Comparison of ENCODE assay signal across 13 cellular contexts in genomic region chr11:30206249-30206996, GRCh38. TPM values are rescaled to one million over a fixed set of nuclear protein-coding genes. Genes with fewer than 3 reads are reported as not detected.
DNase-seq lines count a peak whose midpoint lies in the region; ATAC-seq and TF ChIP-seq lines count a peak whose summit lies in the region.
"Had no signal": no experiment of that assay in that cellular context is flagged by ENCODE, and none has a peak within 500 bp of the region (broad histone marks: within the 10 kb centered on the region; RNA-seq: fewer than 3 reads in every experiment).

No MANE protein-coding gene starts in this region.

- H2BK12ac ChIP-seq in mesenchymal stem cell (ENCODE audit: low read length in 2 of 2): no peak overlapping the region

- H3K4ac ChIP-seq in mesenchymal stem cell (ENCODE audit: low read depth in 1 of 2, low read length in 2 of 2): no peak overlapping the region

- no peaks in the 10 kb centered on the region for H3K79me1 ChIP-seq in mesenchymal stem cell (replicated peaks; ENCODE audit: low read length, poor library complexity, severe bottlenecking)

- H3K14ac ChIP-seq in mesenchymal stem cell (ENCODE audit: low read length in 2 of 2): no peak overlapping the region

- no peak for TF ChIP-seq POLR2A in erythroblast (IDR thresholded peaks at IDR 0.05; ENCODE audit: low read length)

- H2AFZ ChIP-seq in mesenchymal stem cell (ENCODE audit: low read depth, low read length): no peak overlapping the region

- in situ Hi-C loops in brain microvascular endothelial cell (cut with HindIII; ENCODE audit: low pct_ligation_motif_present, low sequenced_read_pairs): no loop called here
- in situ Hi-C loops in G401 (cut with HindIII; ENCODE audit: low sequenced_read_pairs): no loop called here

- DNase-seq in brain microvascular endothelial cell (no peak), G401 (ENCODE audit: low spot score) (no peak), erythroblast (lab: John Stamatoyannopoulos, UW) (no peak), mesenchymal stem cell (no peak)
- DNase-seq: mesendoderm, NCI-H2081 treated with DMSO at 0.1 percent for 48 hours, upper lobe of left lung had no signal

- no peak overlapping the region for H4K91ac ChIP-seq in mesenchymal stem cell (ENCODE audit: low read length)

- H3K9me3 ChIP-seq in DOHH2 (ENCODE audit: control insufficient read depth, insufficient read depth, low read length) (no peaks in the 10 kb centered on the region), mesenchymal stem cell (ENCODE audit: control insufficient read depth, low read length) (no peaks in the 10 kb centered on the region)
- H3K9me3 ChIP-seq: upper lobe of left lung had no signal

- no peaks in the 10 kb centered on the region for H3K9me2 ChIP-seq in DOHH2 (replicated peaks; ENCODE audit: control insufficient read depth, low read length)

- no peak overlapping the region for H4K8ac ChIP-seq in mesenchymal stem cell (ENCODE audit: low read length)

- H3K4me3 ChIP-seq in DOHH2 (ENCODE audit: low read length) (no peak overlapping the region), brain microvascular endothelial cell (ENCODE audit: low read depth, low read length) (no peak overlapping the region), mesenchymal stem cell (ENCODE audit: insufficient read depth in 1 of 2, low read depth in 1 of 2, low read length in 2 of 2) (no peak overlapping the region)
- H3K4me3 ChIP-seq: coronary artery, upper lobe of left lung had no signal

- no peak for TF ChIP-seq CTCF in DOHH2 (IDR thresholded peaks at IDR 0.05; ENCODE audit: low read depth, low read length, poor library complexity, severe bottlenecking)
- no peak for TF ChIP-seq CTCF in brain microvascular endothelial cell (IDR thresholded peaks at IDR 0.05; ENCODE audit: low read depth, low read length, missing control alignments)

- H3K27me3 ChIP-seq in DOHH2 (ENCODE audit: control insufficient read depth, low read length) (0 out of 2 replicates have a peak, but pooled peaks cover 2% of the 10 kb centered on the region), brain microvascular endothelial cell (replicated peaks) (no peaks in the 10 kb centered on the region), mesenchymal stem cell (ENCODE audit: control insufficient read depth in 1 of 2, insufficient read depth in 1 of 2, low read length in 2 of 2) (no peaks in the 10 kb centered on the region)
- H3K27me3 ChIP-seq: upper lobe of left lung had no signal

- peaks cover 3% of the 10 kb centered on the region for H3K4me1 ChIP-seq in DOHH2 (ENCODE audit: control insufficient read depth, low read length)
- no peaks in the 10 kb centered on the region for H3K4me1 ChIP-seq in mesenchymal stem cell (ENCODE audit: control insufficient read depth, insufficient read depth, low read depth, low read length)
- H3K4me1 ChIP-seq: upper lobe of left lung had no signal

- H2AK5ac ChIP-seq in mesenchymal stem cell (ENCODE audit: low read length, severe bottlenecking): no peak overlapping the region

- no peaks in the 10 kb centered on the region for H4K20me1 ChIP-seq in DOHH2 (ENCODE audit: control insufficient read depth, insufficient read depth, low read depth, low read length)

- H2BK5ac ChIP-seq in mesenchymal stem cell (ENCODE audit: low read depth, low read length, poor library complexity, severe bottlenecking): no peak overlapping the region

- ATAC-seq in GM19043 (IDR thresholded peaks at IDR 0.05; ENCODE audit: low read depth, unreplicated experiment): peak; percentile 87
- ATAC-seq in HG02588 (IDR thresholded peaks at IDR 0.05; ENCODE audit: unreplicated experiment): peak; percentile 89
- ATAC-seq in HG03354 (IDR thresholded peaks at IDR 0.05; ENCODE audit: poor library complexity, severe bottlenecking, unreplicated experiment): peak; percentile 86

- H3K36me3 ChIP-seq in DOHH2 (ENCODE audit: control insufficient read depth, low read length) (no peaks in the 10 kb centered on the region), brain microvascular endothelial cell (replicated peaks) (no peaks in the 10 kb centered on the region), mesenchymal stem cell (ENCODE audit: control insufficient read depth in 1 of 2, insufficient read depth in 2 of 2, low read depth in 1 of 2, low read length in 2 of 2) (no peaks in the 10 kb centered on the region)
- H3K36me3 ChIP-seq: upper lobe of left lung had no signal

- H3K79me2 ChIP-seq in DOHH2 (ENCODE audit: control insufficient read depth, low read length): no peaks in the 10 kb centered on the region

- no peak overlapping the region for H3K18ac ChIP-seq in mesenchymal stem cell (ENCODE audit: low read depth in 1 of 2, low read length in 2 of 2)

- no peak overlapping the region for H3K9ac ChIP-seq in mesenchymal stem cell (ENCODE audit: low read length)

- H3F3A ChIP-seq in DOHH2 (ENCODE audit: control insufficient read depth, insufficient read depth): no peaks in the 10 kb centered on the region

- 64% methylated on average over 5 of the region's 5 CpGs for WGBS in mesenchymal stem cell

- H3K27ac ChIP-seq in DOHH2 (ENCODE audit: low read depth, low read length) (peak overlapping the region; percentile 39), brain microvascular endothelial cell (no peak overlapping the region), mesenchymal stem cell (ENCODE audit: low read length, poor library complexity, severe bottlenecking) (no peak overlapping the region)
- H3K27ac ChIP-seq: coronary artery, upper lobe of left lung had no signal

- H2BK120ac ChIP-seq in mesenchymal stem cell (ENCODE audit: low read depth, low read length): no peak overlapping the region

- H3K23ac ChIP-seq in mesenchymal stem cell (ENCODE audit: low read length in 2 of 2): no peak overlapping the region

- H2BK15ac ChIP-seq in mesenchymal stem cell (ENCODE audit: low read depth, poor library complexity, severe bottlenecking): no peak overlapping the region

- H3K4me2 ChIP-seq in DOHH2 (ENCODE audit: low read length) (peak overlapping the region; percentile 17; the same call in 1 of the 2 replicates), mesenchymal stem cell (ENCODE audit: low read length, poor library complexity, severe bottlenecking) (no peak overlapping the region)

RNA-seq across cellular contexts. Expression of gene FSHB, which starts 24.4 kb away (rescaled TPM):
- not detected in 2 replicates for total RNA-seq in G401 (2014; rRNA removed; shearing (Covaris generic))
- not detected for polyA plus RNA-seq in mesenchymal stem cell (2013, experiment 1 of 2)
- polyA plus RNA-seq in mesenchymal stem cell (2013, experiment 2 of 2): not detected
- total RNA-seq: pulmonary artery endothelial cell, upper lobe of left lung had no signal
